In the genomic region with DNA sequence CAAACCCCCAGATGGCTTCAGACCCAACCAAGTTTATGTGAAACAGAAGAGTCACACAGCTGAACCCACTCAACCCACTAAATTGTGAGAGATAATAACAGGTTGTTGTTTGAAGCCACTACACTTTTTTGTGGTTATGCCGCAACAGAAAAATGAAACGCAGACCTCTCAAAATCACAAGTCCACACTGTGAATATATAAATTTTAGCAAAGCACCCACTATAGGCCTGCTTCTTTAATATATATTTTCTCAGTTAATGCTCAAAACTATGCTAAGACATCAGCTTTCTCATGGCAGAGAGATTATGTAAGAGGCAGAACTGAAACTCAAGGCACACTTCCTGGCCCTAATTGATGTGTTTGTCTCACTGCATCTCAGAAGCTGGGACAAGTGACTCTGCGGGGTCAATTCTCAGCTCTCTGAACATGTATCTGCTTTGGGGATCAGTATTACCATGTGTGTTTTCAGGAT, we compare ENCODE assay signal across 9 cellular contexts. TPM values are rescaled to one million over a fixed set of nuclear protein-coding genes. Genes with fewer than 3 reads are reported as not detected.
A peak's percentile ranks its signal among the peaks of the same experiment; 100 is the strongest.
DNase-seq lines count a peak whose midpoint lies in the region; ATAC-seq, FAIRE-seq and TF ChIP-seq lines count a peak whose summit lies in the region.
"Had no signal": no experiment of that assay in that cellular context is flagged by ENCODE, and none has a peak within 500 bp of the region (broad histone marks: within the 10 kb centered on the region; RNA-seq: fewer than 3 reads in every experiment).

No MANE protein-coding gene starts in this region.

- 96 to 97% methylated on average over 3 of the region's 3 CpGs for WGBS in GM23248 (ENCODE audit: low coverage in 1 of 2, low lambda C conversion rate in 2 of 2, missing lambda C conversion rate in 2 of 2), 2 experiments
- 61% methylated on average over 3 of the region's 3 CpGs for WGBS in HepG2 (ENCODE audit: low lambda C conversion rate)

- FAIRE-seq in D721Med (lab: Jason Lieb, UNC) (no peak), HepG2 (lab: Jason Lieb, UNC) (no peak)

- TF ChIP-seq CTCF in CD8-positive, alpha-beta T cell (IDR thresholded peaks at IDR 0.05): no peak
- TF ChIP-seq CTCF in D721Med (IDR thresholded peaks at IDR 0.05; ENCODE audit: insufficient read depth, missing control alignments): no peak
- no peak for TF ChIP-seq CTCF in HepG2 (CRISPR knock-in tag; IDR thresholded peaks at IDR 0.05)

- peak overlapping the region; percentile 3 for H3K27ac ChIP-seq in CD8-positive, alpha-beta T cell (ENCODE audit: low read depth, low read length)
- H3K27ac ChIP-seq in GM23248 (no peak overlapping the region), HepG2 (ENCODE audit: extremely low read length, insufficient read depth, low read length) (no peak overlapping the region)

- no peaks in the 10 kb centered on the region for H3K9me3 ChIP-seq in CD8-positive, alpha-beta T cell (ENCODE audit: low read length)
- H3K9me3 ChIP-seq in GM23248 (ENCODE audit: low read depth) (no peaks in the 10 kb centered on the region), HepG2 (ENCODE audit: low read length) (no peaks in the 10 kb centered on the region)

- H3K79me2 ChIP-seq in GM23248 (ENCODE audit: insufficient read depth) (peaks cover 4% of the 10 kb centered on the region; the same call in 1 of the 2 replicates), HepG2 (ENCODE audit: insufficient read depth, low read length) (no peaks in the 10 kb centered on the region)

- in situ Hi-C loops in GM23248 (cut with MboI) (no loop called here), HepG2 (cut with HindIII; ENCODE audit: extremely low pct_ligation_motif_present, low pct_unique_long_range_greater_than_20kb) (no loop called here)

- H3K36me3 ChIP-seq in CD8-positive, alpha-beta T cell (ENCODE audit: insufficient read depth, low read length): no peaks in the 10 kb centered on the region
- no peaks in the 10 kb centered on the region for H3K36me3 ChIP-seq in GM23248 (ENCODE audit: low read depth)
- no peaks in the 10 kb centered on the region for H3K36me3 ChIP-seq in HepG2 (replicated peaks in 1 of 2; ENCODE audit: control insufficient read depth in 1 of 2, insufficient read depth in 2 of 2, low read length in 2 of 2)

- TF ChIP-seq POLR2A in HepG2 (IDR thresholded peaks at IDR 0.05; ENCODE audit: insufficient read depth in 1 of 2, low read depth in 2 of 2, low read length in 2 of 2): no peak

- H3K9ac ChIP-seq in GM23248: no peak overlapping the region
- no peak overlapping the region for H3K9ac ChIP-seq in HepG2 (ENCODE audit: insufficient read depth, low read depth, low read length)

- CTCF ChIA-PET in CD8-positive, alpha-beta T cell (lab: Charles Lee): interaction anchor here (0.5 to 5.0 kb wide), 7 partner anchors 10 to 120 kb away, joined by 3 to 71 read pairs (median 10); a partner anchor contains a TSS
- CTCF ChIA-PET in HepG2 (lab: Yijun Ruan, JAX; ENCODE audit: low intra/inter-chr PET ratio, low total read pairs): no interaction called here

- H3K9me2 ChIP-seq in GM23248 (ENCODE audit: insufficient read depth): no peaks in the 10 kb centered on the region

- H2AFZ ChIP-seq in GM23248 (no peak overlapping the region), HepG2 (ENCODE audit: low read length) (no peak overlapping the region)

- peaks cover 57% of the 10 kb centered on the region for H3K4me1 ChIP-seq in CD8-positive, alpha-beta T cell (ENCODE audit: insufficient read depth, low read length)
- H3K4me1 ChIP-seq in GM23248 (ENCODE audit: insufficient read depth): peaks cover 6% of the 10 kb centered on the region; the same call in 1 of the 2 replicates
- H3K4me1 ChIP-seq in HepG2 (ENCODE audit: insufficient read depth, low read length): no peaks in the 10 kb centered on the region

- POLR2A ChIA-PET in CD8-positive, alpha-beta T cell (lab: Charles Lee): interaction anchor here (0.7 to 6.1 kb wide), 6 partner anchors 10 to 159 kb away, joined by 3 to 71 read pairs (median 4); a partner anchor contains a TSS
- POLR2A ChIA-PET in HepG2 (lab: Yijun Ruan, JAX): no interaction called here

- H3K4me3 ChIP-seq in CD8-positive, alpha-beta T cell (ENCODE audit: low read depth, low read length): no peak overlapping the region
- H3K4me3 ChIP-seq in GM23248 (no peak overlapping the region), HepG2 (replicated peaks in 1 of 3; ENCODE audit: insufficient read depth in 1 of 3, low read depth in 2 of 3, low read length in 3 of 3) (no peak overlapping the region)

- intact Hi-C loops in CD8-positive, alpha-beta T cell (cut with DNase I, micrococcal nuclease): loop anchor here in 1 of 2 experiments (1.0 kb wide), 1 partner anchor 11 kb away; no protein-coding TSS in a partner anchor
- intact Hi-C loops in activated T-helper 1 cell treated with anti-CD3 and anti-CD28 coated beads, Interleukin-12 subunit alpha, Interleukin-12 subunit beta, Interleukin-2, Interleukin-4 antibody, amounts not matched to agents 30 ng/mL and 10 ng/mL and 1 ng/mL, durations not matched to agents 14 hours and 24 hours and 36 hours (cut with micrococcal nuclease): loop anchor here (1.0 to 5.0 kb wide), 3 partner anchors 10 to 42 kb away; no protein-coding TSS in a partner anchor
- intact Hi-C loops in HepG2 (cut with micrococcal nuclease; ENCODE audit: unreplicated experiment): no loop called here

- DNase-seq in CD8-positive, alpha-beta T cell: no peak
- no peak for DNase-seq in activated T-helper 1 cell treated with anti-CD3 and anti-CD28 coated beads, Interleukin-12 subunit alpha, Interleukin-12 subunit beta, Interleukin-2, Interleukin-4 antibody, amounts not matched to agents 30 ng/mL and 10 ng/mL and 1 ng/mL, durations not matched to agents 14 hours and 24 hours and 36 hours (ENCODE audit: low spot score)
- DNase-seq in activated effector memory CD4-positive, alpha-beta T cell treated with anti-CD3 and anti-CD28 coated beads, Interleukin-2, amount 50 U/mL, for 16 hours: no peak
- DNase-seq in GM23248: no peak
- no peak for DNase-seq in D721Med (ENCODE audit: insufficient read length, low spot score)
- DNase-seq in HepG2 (ENCODE audit: low spot score): no peak
- DNase-seq: NCI-H2227 treated with DMSO at 0.1 percent for 48 hours had no signal

- H3K4me1 Mint-ChIP-seq in CD8-positive, alpha-beta T cell (ENCODE audit: low read depth): peaks cover 81% of the 10 kb centered on the region
- peaks cover 81% of the 10 kb centered on the region for H3K4me1 Mint-ChIP-seq in activated T-helper 1 cell treated with anti-CD3 and anti-CD28 coated beads, Interleukin-12 subunit alpha, Interleukin-12 subunit beta, Interleukin-2, Interleukin-4 antibody, amounts not matched to agents 30 ng/mL and 10 ng/mL and 1 ng/mL, durations not matched to agents 14 hours and 24 hours and 36 hours (ENCODE audit: low read depth)

- no peaks in the 10 kb centered on the region for H3K27me3 ChIP-seq in CD8-positive, alpha-beta T cell (ENCODE audit: insufficient read depth, low read length)
- H3K27me3 ChIP-seq in GM23248 (replicated peaks; ENCODE audit: insufficient read depth): no peaks in the 10 kb centered on the region
- H3K27me3 ChIP-seq in HepG2 (ENCODE audit: control insufficient read depth in 1 of 2, insufficient read depth in 2 of 2, low read length in 2 of 2): no peaks in the 10 kb centered on the region; a peak in 1 of 5 replicates

- peak; percentile 53 for ATAC-seq in CD8-positive, alpha-beta T cell
- ATAC-seq in GM19372 (IDR thresholded peaks at IDR 0.05; ENCODE audit: low read depth, unreplicated experiment) (peak; percentile 33), HG03139 (IDR thresholded peaks at IDR 0.05; ENCODE audit: unreplicated experiment) (peak; percentile 45), HepG2 (no peak)

- TF ChIP-seq EP300 in HepG2 (IDR thresholded peaks at IDR 0.05; ENCODE audit: low read depth in 2 of 2, low read length in 2 of 2): no peak
- no peak for TF ChIP-seq EP300 in HepG2 (CRISPR knock-in tag; IDR thresholded peaks at IDR 0.05; ENCODE audit: borderline replicate concordance)

- no peaks in the 10 kb centered on the region for H3F3A ChIP-seq in GM23248 (ENCODE audit: insufficient read depth)

- no TSS peak for BruUV-seq in HepG2 (replicated peaks; lab: Mats Ljungman, UMichigan)

- peak overlapping the region; percentile 59 for H3K4me3 Mint-ChIP-seq in CD8-positive, alpha-beta T cell
- H3K4me3 Mint-ChIP-seq in activated T-helper 1 cell treated with anti-CD3 and anti-CD28 coated beads, Interleukin-12 subunit alpha, Interleukin-12 subunit beta, Interleukin-2, Interleukin-4 antibody, amounts not matched to agents 30 ng/mL and 10 ng/mL and 1 ng/mL, durations not matched to agents 14 hours and 24 hours and 36 hours: peak overlapping the region; percentile 19

- H3K4me2 ChIP-seq in GM23248 (ENCODE audit: unreplicated experiment): no peak overlapping the region
- no peak overlapping the region for H3K4me2 ChIP-seq in HepG2 (ENCODE audit: low read depth, low read length)

- no peaks in the 10 kb centered on the region for H4K20me1 ChIP-seq in GM23248 (ENCODE audit: insufficient read depth)
- H4K20me1 ChIP-seq in HepG2 (ENCODE audit: insufficient read depth, low read length): no peaks in the 10 kb centered on the region

- no peaks in the 10 kb centered on the region for H3K9me3 Mint-ChIP-seq in CD8-positive, alpha-beta T cell
- H3K9me3 Mint-ChIP-seq in activated T-helper 1 cell treated with anti-CD3 and anti-CD28 coated beads, Interleukin-12 subunit alpha, Interleukin-12 subunit beta, Interleukin-2, Interleukin-4 antibody, amounts not matched to agents 30 ng/mL and 10 ng/mL and 1 ng/mL, durations not matched to agents 14 hours and 24 hours and 36 hours: peaks cover 5% of the 10 kb centered on the region

- H3K36me3 Mint-ChIP-seq in CD8-positive, alpha-beta T cell: no peaks in the 10 kb centered on the region
- H3K36me3 Mint-ChIP-seq in activated T-helper 1 cell treated with anti-CD3 and anti-CD28 coated beads, Interleukin-12 subunit alpha, Interleukin-12 subunit beta, Interleukin-2, Interleukin-4 antibody, amounts not matched to agents 30 ng/mL and 10 ng/mL and 1 ng/mL, durations not matched to agents 14 hours and 24 hours and 36 hours (ENCODE audit: low read depth): peaks cover 4% of the 10 kb centered on the region

- no peak for TF ChIP-seq RAD21 in HepG2 (CRISPR knock-in tag; IDR thresholded peaks at IDR 0.05)

- no peaks in the 10 kb centered on the region for H3K27me3 Mint-ChIP-seq in CD8-positive, alpha-beta T cell (ENCODE audit: low read depth)
- no peaks in the 10 kb centered on the region for H3K27me3 Mint-ChIP-seq in activated T-helper 1 cell treated with anti-CD3 and anti-CD28 coated beads, Interleukin-12 subunit alpha, Interleukin-12 subunit beta, Interleukin-2, Interleukin-4 antibody, amounts not matched to agents 30 ng/mL and 10 ng/mL and 1 ng/mL, durations not matched to agents 14 hours and 24 hours and 36 hours (ENCODE audit: insufficient read depth)

- peak overlapping the region; percentile 90 for H3K27ac Mint-ChIP-seq in CD8-positive, alpha-beta T cell
- peak overlapping the region; percentile 73 for H3K27ac Mint-ChIP-seq in activated T-helper 1 cell treated with anti-CD3 and anti-CD28 coated beads, Interleukin-12 subunit alpha, Interleukin-12 subunit beta, Interleukin-2, Interleukin-4 antibody, amounts not matched to agents 30 ng/mL and 10 ng/mL and 1 ng/mL, durations not matched to agents 14 hours and 24 hours and 36 hours

RNA-seq across cellular contexts. Expression of a gene that starts 27.7 kb away (rescaled TPM):
- 10 to 100 TPM; 11.1 to 11.3 TPM for total RNA-seq in CD8-positive, alpha-beta T cell
- total RNA-seq in activated T-helper 1 cell treated with anti-CD3 and anti-CD28 coated beads, Interleukin-12 subunit alpha, Interleukin-12 subunit beta, Interleukin-2, Interleukin-4 antibody, amounts not matched to agents 30 ng/mL and 10 ng/mL and 1 ng/mL, durations not matched to agents 14 hours and 24 hours and 36 hours: 12.2 and 13.4 TPM in 2 replicates
- total RNA-seq in GM23248 (2014; rRNA removed; shearing (Covaris generic)): 3.3 and 4.1 TPM in 2 replicates
- polyA plus RNA-seq in GM23248 (2016; fragmentation: Nextera tagmentation; extraction: Ambion mirVana) (1.1 and 1.4 TPM in 2 replicates), HepG2 (2011; rRNA removed) (not detected in 2 replicates)
- not detected in 2 replicates for total RNA-seq in HepG2 (2016; rRNA removed; fragmentation: Illumina TruSeq; extraction: Trizol)
- total RNA-seq in HepG2 (2016; cell fraction: cytosol; rRNA removed; fragmentation: Illumina TruSeq; extraction: Trizol; ENCODE audit: low read depth): under 0.01 TPM in 1 of 2 replicates, not detected in the other
- not detected in 2 replicates for total RNA-seq in HepG2 (2016; cell fraction: insoluble cytoplasmic fraction; rRNA removed; fragmentation: Illumina TruSeq; extraction: Trizol)
- total RNA-seq in HepG2 (2016; cell fraction: membrane; rRNA removed; fragmentation: Illumina TruSeq; extraction: Trizol): not detected in 2 replicates
- total RNA-seq in HepG2 (2016; cell fraction: nucleus; rRNA removed; fragmentation: Illumina TruSeq; extraction: Trizol): not detected in 2 replicates
- not detected in 2 replicates for polyA plus RNA-seq in HepG2 (2011; cell fraction: cytosol; rRNA removed)
- polyA plus RNA-seq in HepG2 (2011; cell fraction: nucleus; rRNA removed): not detected in 2 replicates
- polyA plus RNA-seq in HepG2 (2012): not detected in 2 replicates
- not detected in 2 replicates for polyA plus RNA-seq in HepG2 (2016; cell fraction: cytosol; fragmentation: Illumina TruSeq; extraction: Trizol; ENCODE audit: low read depth)
- not detected in 2 replicates for polyA plus RNA-seq in HepG2 (2016; cell fraction: insoluble cytoplasmic fraction; fragmentation: Illumina TruSeq; extraction: Trizol; ENCODE audit: low read depth)
- not detected in 2 replicates for polyA plus RNA-seq in HepG2 (2016; cell fraction: membrane; fragmentation: Illumina TruSeq; extraction: Trizol; ENCODE audit: low read depth)
- polyA plus RNA-seq in HepG2 (2016; cell fraction: nucleus; fragmentation: Illumina TruSeq; extraction: Trizol; ENCODE audit: insufficient read depth, low read depth): not detected in 2 replicates
- 8.5 TPM in 1 of 2 replicates, not detected in the other for polyA minus RNA-seq in HepG2 (2011; rRNA and poly(A)+ RNA removed; ENCODE audit: low replicate concordance)
- polyA minus RNA-seq in HepG2 (2011; cell fraction: cytosol; rRNA and poly(A)+ RNA removed): 0.20 TPM in 1 of 2 replicates, not detected in the other
- polyA minus RNA-seq in HepG2 (2011; cell fraction: nucleus; rRNA and poly(A)+ RNA removed): not detected in 2 replicates

RNA-seq across cellular contexts. Expression of a gene that starts 57.8 kb away (rescaled TPM):
- 1 to 10 TPM; 2.6 to 2.8 TPM for total RNA-seq in CD8-positive, alpha-beta T cell
- total RNA-seq in activated T-helper 1 cell treated with anti-CD3 and anti-CD28 coated beads, Interleukin-12 subunit alpha, Interleukin-12 subunit beta, Interleukin-2, Interleukin-4 antibody, amounts not matched to agents 30 ng/mL and 10 ng/mL and 1 ng/mL, durations not matched to agents 14 hours and 24 hours and 36 hours: 3.7 and 4.2 TPM in 2 replicates
- 6.2 and 11.0 TPM in 2 replicates for total RNA-seq in GM23248 (2014; rRNA removed; shearing (Covaris generic))
- polyA plus RNA-seq in GM23248 (2016; fragmentation: Nextera tagmentation; extraction: Ambion mirVana) (9.4 and 10.7 TPM in 2 replicates), HepG2 (2011; rRNA removed) (0.04 and 0.29 TPM in 2 replicates)
- total RNA-seq in HepG2 (2016; rRNA removed; fragmentation: Illumina TruSeq; extraction: Trizol): 0.53 and 0.88 TPM in 2 replicates
- 0.20 and 0.26 TPM in 2 replicates for total RNA-seq in HepG2 (2016; cell fraction: cytosol; rRNA removed; fragmentation: Illumina TruSeq; extraction: Trizol; ENCODE audit: low read depth)
- total RNA-seq in HepG2 (2016; cell fraction: insoluble cytoplasmic fraction; rRNA removed; fragmentation: Illumina TruSeq; extraction: Trizol): 0.35 and 0.65 TPM in 2 replicates
- total RNA-seq in HepG2 (2016; cell fraction: membrane; rRNA removed; fragmentation: Illumina TruSeq; extraction: Trizol): 0.34 TPM in 1 of 2 replicates, not detected in the other
- total RNA-seq in HepG2 (2016; cell fraction: nucleus; rRNA removed; fragmentation: Illumina TruSeq; extraction: Trizol): 0.40 and 0.56 TPM in 2 replicates
- polyA plus RNA-seq in HepG2 (2011; cell fraction: cytosol; rRNA removed): 0.15 and 0.36 TPM in 2 replicates
- not detected in 2 replicates for polyA plus RNA-seq in HepG2 (2011; cell fraction: nucleus; rRNA removed)
- polyA plus RNA-seq in HepG2 (2012): 0.15 and 0.27 TPM in 2 replicates
- polyA plus RNA-seq in HepG2 (2016; cell fraction: cytosol; fragmentation: Illumina TruSeq; extraction: Trizol; ENCODE audit: low read depth): 0.09 TPM in 2 replicates
- polyA plus RNA-seq in HepG2 (2016; cell fraction: insoluble cytoplasmic fraction; fragmentation: Illumina TruSeq; extraction: Trizol; ENCODE audit: low read depth): 0.74 and 0.75 TPM in 2 replicates
- polyA plus RNA-seq in HepG2 (2016; cell fraction: membrane; fragmentation: Illumina TruSeq; extraction: Trizol; ENCODE audit: low read depth): 0.10 and 0.21 TPM in 2 replicates
- 0.55 TPM in 1 of 2 replicates, not detected in the other for polyA plus RNA-seq in HepG2 (2016; cell fraction: nucleus; fragmentation: Illumina TruSeq; extraction: Trizol; ENCODE audit: insufficient read depth, low read depth)
- polyA minus RNA-seq in HepG2 (2011; rRNA and poly(A)+ RNA removed; ENCODE audit: low replicate concordance): 3.1 TPM in 1 of 2 replicates, not detected in the other
- 0.53 TPM in 1 of 2 replicates, not detected in the other for polyA minus RNA-seq in HepG2 (2011; cell fraction: cytosol; rRNA and poly(A)+ RNA removed)
- polyA minus RNA-seq in HepG2 (2011; cell fraction: nucleus; rRNA and poly(A)+ RNA removed): 0.25 TPM in 1 of 2 replicates, not detected in the other
